In the genomic region with DNA sequence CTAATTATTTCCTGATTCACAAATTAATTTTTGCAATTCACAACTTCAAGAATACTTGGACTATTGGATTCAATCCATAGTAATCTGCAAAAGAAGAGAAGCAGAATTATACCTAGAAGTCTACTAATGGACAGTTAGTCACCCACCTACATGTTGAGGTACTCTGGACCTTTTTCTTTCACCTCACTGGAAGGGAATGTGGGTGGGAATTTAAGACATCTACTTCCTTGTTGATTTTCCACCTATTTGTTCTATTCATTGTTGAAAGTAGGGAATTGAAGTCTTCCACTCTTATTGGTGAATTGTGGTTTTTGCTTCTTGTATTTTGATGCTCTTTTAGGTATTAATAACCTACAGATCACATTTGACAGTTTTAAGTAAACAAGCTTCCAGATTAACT, we compare ENCODE assay signal across 1 cellular context.
TF ChIP-seq lines count a peak whose summit lies in the region.

No MANE protein-coding gene starts in this region.

TF ChIP-seq in GM23338, 12 proteins besides CTCF, POLR2A, EP300 and RAD21 (continued from another document):
- TF ChIP-seq, protein P1, sequence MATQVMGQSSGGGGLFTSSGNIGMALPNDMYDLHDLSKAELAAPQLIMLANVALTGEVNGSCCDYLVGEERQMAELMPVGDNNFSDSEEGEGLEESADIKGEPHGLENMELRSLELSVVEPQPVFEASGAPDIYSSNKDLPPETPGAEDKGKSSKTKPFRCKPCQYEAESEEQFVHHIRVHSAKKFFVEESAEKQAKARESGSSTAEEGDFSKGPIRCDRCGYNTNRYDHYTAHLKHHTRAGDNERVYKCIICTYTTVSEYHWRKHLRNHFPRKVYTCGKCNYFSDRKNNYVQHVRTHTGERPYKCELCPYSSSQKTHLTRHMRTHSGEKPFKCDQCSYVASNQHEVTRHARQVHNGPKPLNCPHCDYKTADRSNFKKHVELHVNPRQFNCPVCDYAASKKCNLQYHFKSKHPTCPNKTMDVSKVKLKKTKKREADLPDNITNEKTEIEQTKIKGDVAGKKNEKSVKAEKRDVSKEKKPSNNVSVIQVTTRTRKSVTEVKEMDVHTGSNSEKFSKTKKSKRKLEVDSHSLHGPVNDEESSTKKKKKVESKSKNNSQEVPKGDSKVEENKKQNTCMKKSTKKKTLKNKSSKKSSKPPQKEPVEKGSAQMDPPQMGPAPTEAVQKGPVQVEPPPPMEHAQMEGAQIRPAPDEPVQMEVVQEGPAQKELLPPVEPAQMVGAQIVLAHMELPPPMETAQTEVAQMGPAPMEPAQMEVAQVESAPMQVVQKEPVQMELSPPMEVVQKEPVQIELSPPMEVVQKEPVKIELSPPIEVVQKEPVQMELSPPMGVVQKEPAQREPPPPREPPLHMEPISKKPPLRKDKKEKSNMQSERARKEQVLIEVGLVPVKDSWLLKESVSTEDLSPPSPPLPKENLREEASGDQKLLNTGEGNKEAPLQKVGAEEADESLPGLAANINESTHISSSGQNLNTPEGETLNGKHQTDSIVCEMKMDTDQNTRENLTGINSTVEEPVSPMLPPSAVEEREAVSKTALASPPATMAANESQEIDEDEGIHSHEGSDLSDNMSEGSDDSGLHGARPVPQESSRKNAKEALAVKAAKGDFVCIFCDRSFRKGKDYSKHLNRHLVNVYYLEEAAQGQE (IDR thresholded peaks at IDR 0.05; ENCODE audit: unreplicated experiment): no peak
- TF ChIP-seq NANOG (IDR thresholded peaks at IDR 0.05; ENCODE audit: borderline replicate concordance) (no peak), ZNF331 (CRISPR knock-in tag; IDR thresholded peaks at IDR 0.05; ENCODE audit: low read depth) (no peak), ETS1 (IDR thresholded peaks at IDR 0.05) (no peak), CREB1 (CRISPR knock-in tag; IDR thresholded peaks at IDR 0.05; ENCODE audit: low read depth) (no peak)
